Comparison of ENCODE assay signal across 17 cellular contexts in the genomic region with DNA sequence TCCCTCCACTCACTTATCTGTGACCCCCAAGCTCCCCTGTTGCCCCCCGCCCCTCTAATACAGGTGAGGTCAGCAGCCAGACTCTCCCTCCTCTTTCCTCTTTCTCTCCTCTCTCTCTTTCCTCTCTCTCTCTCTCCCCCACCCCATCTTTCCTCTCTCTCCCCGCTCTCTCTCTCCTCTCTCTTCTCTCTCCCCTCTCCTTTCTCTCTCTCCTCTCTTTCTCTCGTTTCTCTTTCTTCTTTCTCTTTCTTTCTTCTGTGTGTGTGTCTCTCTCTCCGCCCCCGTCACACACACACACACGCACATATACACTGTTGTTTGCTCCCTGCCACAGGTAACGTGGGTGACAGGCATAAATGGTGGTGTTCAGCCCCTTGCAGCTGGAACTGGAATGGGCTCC. TPM values are rescaled to one million over a fixed set of nuclear protein-coding genes. Genes with fewer than 3 reads are reported as not detected.
DNase-seq lines count a peak whose midpoint lies in the region; ATAC-seq and TF ChIP-seq lines count a peak whose summit lies in the region.
"Had no signal": no experiment of that assay in that cellular context is flagged by ENCODE, and none has a peak within 500 bp of the region (broad histone marks: within the 10 kb centered on the region; RNA-seq: fewer than 3 reads in every experiment).

No MANE protein-coding gene starts in this region.

- H3K4me3 ChIP-seq in Loucy (ENCODE audit: low read length, poor library complexity, severe bottlenecking) (no peak overlapping the region), neural progenitor cell (no peak overlapping the region)
- H3K4me3 ChIP-seq: HAP-1 had no signal

- H3K79me2 ChIP-seq in Loucy (ENCODE audit: insufficient read depth, low read length): no peaks in the 10 kb centered on the region
- no peaks in the 10 kb centered on the region for H3K79me2 ChIP-seq in neural progenitor cell (ENCODE audit: low read depth)

- peaks cover 13% of the 10 kb centered on the region for H3K4me1 ChIP-seq in Loucy (ENCODE audit: insufficient read depth, low read length, poor library complexity, severe bottlenecking)
- H3K4me1 ChIP-seq in neural progenitor cell: no peaks in the 10 kb centered on the region
- H3K4me1 ChIP-seq: HAP-1 had no signal

- H3K36me3 ChIP-seq in Loucy (ENCODE audit: insufficient read depth, low read length) (no peaks in the 10 kb centered on the region), neural progenitor cell (no peaks in the 10 kb centered on the region)
- H3K36me3 ChIP-seq: HAP-1 had no signal

- no peaks in the 10 kb centered on the region for H3K9me3 Mint-ChIP-seq in activated naive CD4-positive, alpha-beta T cell treated with anti-CD3 and anti-CD28 coated beads, Interleukin-2, amount 50 U/mL, for 72 hours
- H3K9me3 Mint-ChIP-seq in activated naive CD4-positive, alpha-beta T cell treated with anti-CD3 and anti-CD28 coated beads for 36 hours: no peaks in the 10 kb centered on the region
- H3K9me3 Mint-ChIP-seq in neural progenitor cell: no peaks in the 10 kb centered on the region
- H3K9me3 Mint-ChIP-seq: CD4-positive, alpha-beta T cell; HFFc6 had no signal

- H3K27ac Mint-ChIP-seq in activated naive CD4-positive, alpha-beta T cell treated with anti-CD3 and anti-CD28 coated beads, Interleukin-2, amount 50 U/mL, for 72 hours: peak overlapping the region; percentile 44 to 61
- H3K27ac Mint-ChIP-seq in activated naive CD4-positive, alpha-beta T cell treated with anti-CD3 and anti-CD28 coated beads for 36 hours: no peak overlapping the region
- peak overlapping the region; percentile 31 for H3K27ac Mint-ChIP-seq in neural progenitor cell
- H3K27ac Mint-ChIP-seq: CD4-positive, alpha-beta T cell; HFFc6 had no signal

- DNase-seq in activated naive CD4-positive, alpha-beta T cell treated with anti-CD3 and anti-CD28 coated beads, Interleukin-2, amount 50 U/mL, for 72 hours (ENCODE audit: low spot score in 2 of 2): no peak
- no peak for DNase-seq in activated naive CD4-positive, alpha-beta T cell treated with anti-CD3 and anti-CD28 coated beads for 36 hours
- no peak for DNase-seq in neural progenitor cell (ENCODE audit: low spot score)
- no peak for DNase-seq in NCI-H526 (lab: John Stamatoyannopoulos, UW)
- DNase-seq in NCI-H345 treated with DMSO at 0.1 percent for 48 hours (lab: John Stamatoyannopoulos, UW; ENCODE audit: unreplicated experiment): no peak
- DNase-seq: ACHN; C1 segment of cervical spinal cord; CD4-positive, alpha-beta T cell; DMS153; DMS79 treated with DMSO at 0.1 percent for 48 hours; GDM1; GOT3; HFFc6 had no signal

- TF ChIP-seq CTCF in Loucy (conservative IDR thresholded peaks at IDR 0.05; ENCODE audit: low read length) (no peak), neural progenitor cell (IDR thresholded peaks at IDR 0.05) (no peak)

- peaks cover 10% of the 10 kb centered on the region for H3K27me3 Mint-ChIP-seq in activated naive CD4-positive, alpha-beta T cell treated with anti-CD3 and anti-CD28 coated beads for 36 hours (ENCODE audit: low read depth)
- peaks cover 3% of the 10 kb centered on the region for H3K27me3 Mint-ChIP-seq in neural progenitor cell (ENCODE audit: insufficient read depth, low read depth)

- H4K20me1 ChIP-seq in Loucy (ENCODE audit: insufficient read depth, low read length, poor library complexity, severe bottlenecking): no peaks in the 10 kb centered on the region
- H4K20me1 ChIP-seq in neural progenitor cell (ENCODE audit: low read depth): no peaks in the 10 kb centered on the region

- no peaks in the 10 kb centered on the region for H3K36me3 Mint-ChIP-seq in activated naive CD4-positive, alpha-beta T cell treated with anti-CD3 and anti-CD28 coated beads, Interleukin-2, amount 50 U/mL, for 72 hours
- H3K36me3 Mint-ChIP-seq in activated naive CD4-positive, alpha-beta T cell treated with anti-CD3 and anti-CD28 coated beads for 36 hours (ENCODE audit: low read depth): no peaks in the 10 kb centered on the region
- H3K36me3 Mint-ChIP-seq in neural progenitor cell: no peaks in the 10 kb centered on the region

- no peaks in the 10 kb centered on the region for H3K27me3 ChIP-seq in Loucy (ENCODE audit: insufficient read depth, low read length, poor library complexity, severe bottlenecking)
- H3K27me3 ChIP-seq in neural progenitor cell: no peaks in the 10 kb centered on the region

- no peak for ATAC-seq in activated naive CD4-positive, alpha-beta T cell treated with anti-CD3 and anti-CD28 coated beads, Interleukin-2, amount 50 U/mL, for 72 hours
- ATAC-seq in HG02970 (IDR thresholded peaks at IDR 0.05; ENCODE audit: low FRiP score, unreplicated experiment): no peak

- H3K9ac ChIP-seq in Loucy (ENCODE audit: low read depth, low read length, poor library complexity, severe bottlenecking) (no peak overlapping the region), neural progenitor cell (no peak overlapping the region)
- H3K9ac ChIP-seq: KMS-11 had no signal

- H2AFZ ChIP-seq in Loucy (ENCODE audit: low read length) (peak overlapping the region; percentile 60; the same call in 1 of the 2 replicates), neural progenitor cell (replicated peaks) (no peak overlapping the region)

- no peaks in the 10 kb centered on the region for H3K4me1 Mint-ChIP-seq in activated naive CD4-positive, alpha-beta T cell treated with anti-CD3 and anti-CD28 coated beads for 36 hours (ENCODE audit: low read depth)
- H3K4me1 Mint-ChIP-seq in neural progenitor cell: peaks cover 16% of the 10 kb centered on the region

- no peaks in the 10 kb centered on the region for H3K9me2 ChIP-seq in Loucy (replicated peaks; ENCODE audit: low read depth, low read length)

- CTCF ChIA-PET in activated naive CD4-positive, alpha-beta T cell treated with anti-CD3 and anti-CD28 coated beads for 36 hours (lab: Charles Lee): no interaction called here

- no peak overlapping the region for H3K27ac ChIP-seq in neural progenitor cell
- H3K27ac ChIP-seq: KMS-11 had no signal

- intact Hi-C loops in activated naive CD4-positive, alpha-beta T cell treated with anti-CD3 and anti-CD28 coated beads for 36 hours (cut with micrococcal nuclease): no loop called here

- H3F3A ChIP-seq in Loucy (ENCODE audit: low read depth): no peaks in the 10 kb centered on the region
- H3F3A ChIP-seq in neural progenitor cell (ENCODE audit: low read depth): no peaks in the 10 kb centered on the region

- no peaks in the 10 kb centered on the region for H3K9me3 ChIP-seq in Loucy (ENCODE audit: insufficient read depth, low read depth, low read length)
- no peaks in the 10 kb centered on the region for H3K9me3 ChIP-seq in neural progenitor cell (ENCODE audit: low read depth)
- H3K9me3 ChIP-seq: HAP-1 had no signal

- no peak overlapping the region for H3K4me3 Mint-ChIP-seq in activated naive CD4-positive, alpha-beta T cell treated with anti-CD3 and anti-CD28 coated beads for 36 hours
- H3K4me3 Mint-ChIP-seq in neural progenitor cell: no peak overlapping the region
- H3K4me3 Mint-ChIP-seq: CD4-positive, alpha-beta T cell; HFFc6 had no signal

- H3K4me2 ChIP-seq in Loucy (ENCODE audit: low read depth, low read length, poor library complexity, severe bottlenecking): no peak overlapping the region
- H3K4me2 ChIP-seq in neural progenitor cell: no peak overlapping the region
- H3K4me2 ChIP-seq: KMS-11 had no signal

RNA-seq across cellular contexts. Expression of a gene that starts 37.2 kb away (rescaled TPM):
- total RNA-seq in activated naive CD4-positive, alpha-beta T cell treated with anti-CD3 and anti-CD28 coated beads, Interleukin-2, amount 50 U/mL, for 72 hours: 10 to 100 TPM; 26.8 to 36.4 TPM
- total RNA-seq in activated naive CD4-positive, alpha-beta T cell treated with anti-CD3 and anti-CD28 coated beads for 36 hours: 10 to 100 TPM; 29.8 to 33.9 TPM
- total RNA-seq in neural progenitor cell (ENCODE audit: low replicate concordance): 31.1 and 50.3 TPM in 2 replicates

RNA-seq across cellular contexts. Expression of a gene that starts 51.0 kb away (rescaled TPM):
- under 1 TPM; 0.12 to 0.73 TPM for total RNA-seq in activated naive CD4-positive, alpha-beta T cell treated with anti-CD3 and anti-CD28 coated beads, Interleukin-2, amount 50 U/mL, for 72 hours
- total RNA-seq in activated naive CD4-positive, alpha-beta T cell treated with anti-CD3 and anti-CD28 coated beads for 36 hours: under 1 TPM in 1 of 2 experiments, not detected in 1; 0.36 TPM
- 0.17 and 0.22 TPM in 2 replicates for total RNA-seq in neural progenitor cell (ENCODE audit: low replicate concordance)
